In genomic region chr10:93465806-93466675, GRCh38 we compare ENCODE assay signal across 8 cellular contexts. TPM values are rescaled to one million over a fixed set of nuclear protein-coding genes. Genes with fewer than 3 reads are reported as not detected.
DNase-seq lines count a peak whose midpoint lies in the region; ATAC-seq and TF ChIP-seq lines count a peak whose summit lies in the region.

No MANE protein-coding gene starts in this region.

- H2AFZ ChIP-seq in GM23248 (no peak overlapping the region), fibroblast of lung (ENCODE audit: low read length) (no peak overlapping the region)

- DNase-seq in GM23248 (peak; percentile 99), RPMI7951 (ENCODE audit: low read depth) (peak; percentile 98), fibroblast of lung (ENCODE audit: low read depth in 2 of 2) (peak; percentile 93 to 95), osteocyte (ENCODE audit: extremely low spot score, unreplicated experiment) (peak; percentile 96), KBM-7 (no peak), T-helper 9 cell (no peak)
- no peak for DNase-seq in activated naive CD4-positive, alpha-beta T cell treated with anti-CD3 and anti-CD28 coated beads for 36 hours

- 1 to 4% methylated on average over 8 of the region's 8 CpGs for WGBS in GM23248 (ENCODE audit: low coverage in 1 of 2, low lambda C conversion rate in 2 of 2, missing lambda C conversion rate in 2 of 2), 2 experiments

- H3K4me1 ChIP-seq in GM23248 (ENCODE audit: insufficient read depth) (peaks cover 90% of the 10 kb centered on the region), fibroblast of lung (ENCODE audit: control insufficient read depth, extremely low read depth, insufficient read depth, low read length) (peaks cover 70% of the 10 kb centered on the region)

- H3K4me1 Mint-ChIP-seq in osteocyte (ENCODE audit: unreplicated experiment) = peaks cover 87% of the 10 kb centered on the region
- peaks cover 26% of the 10 kb centered on the region for H3K4me1 Mint-ChIP-seq in activated naive CD4-positive, alpha-beta T cell treated with anti-CD3 and anti-CD28 coated beads for 36 hours (ENCODE audit: low read depth)

- no peaks in the 10 kb centered on the region for H3K9me3 Mint-ChIP-seq in osteocyte (ENCODE audit: unreplicated experiment)
- no peaks in the 10 kb centered on the region for H3K9me3 Mint-ChIP-seq in activated naive CD4-positive, alpha-beta T cell treated with anti-CD3 and anti-CD28 coated beads for 36 hours

- intact Hi-C loops in activated naive CD4-positive, alpha-beta T cell treated with anti-CD3 and anti-CD28 coated beads for 36 hours (cut with micrococcal nuclease) = no loop called here

- peak overlapping the region; percentile 99 for H3K27ac Mint-ChIP-seq in osteocyte (ENCODE audit: unreplicated experiment)
- H3K27ac Mint-ChIP-seq in activated naive CD4-positive, alpha-beta T cell treated with anti-CD3 and anti-CD28 coated beads for 36 hours = no peak overlapping the region

- peaks cover 86% of the 10 kb centered on the region for H3F3A ChIP-seq in GM23248 (ENCODE audit: insufficient read depth)

- no peaks in the 10 kb centered on the region for H3K9me3 ChIP-seq in GM23248 (ENCODE audit: low read depth)
- H3K9me3 ChIP-seq in fibroblast of lung (ENCODE audit: control insufficient read depth, insufficient read depth, low read depth, low read length) = no peaks in the 10 kb centered on the region

- peak overlapping the region; percentile 68 for H3K4me2 ChIP-seq in GM23248 (ENCODE audit: unreplicated experiment)
- H3K4me2 ChIP-seq in fibroblast of lung (ENCODE audit: extremely low read depth, insufficient read depth, low read length) = peak overlapping the region; percentile 88

- peaks cover 78% of the 10 kb centered on the region for H3K79me2 ChIP-seq in GM23248 (ENCODE audit: insufficient read depth)
- peaks cover 75% of the 10 kb centered on the region for H3K79me2 ChIP-seq in fibroblast of lung (ENCODE audit: control insufficient read depth, insufficient read depth, low read length)

- peak overlapping the region; percentile 54 for H3K4me3 Mint-ChIP-seq in osteocyte (ENCODE audit: unreplicated experiment)
- no peak overlapping the region for H3K4me3 Mint-ChIP-seq in activated naive CD4-positive, alpha-beta T cell treated with anti-CD3 and anti-CD28 coated beads for 36 hours

- H3K4me3 ChIP-seq in GM23248 (peak overlapping the region; percentile 34), fibroblast of lung (replicated peaks in 1 of 4; ENCODE audit: control extremely low read depth in 1 of 4, insufficient read depth in 1 of 4, low read depth in 3 of 4, low read length in 4 of 4) (no peak overlapping the region)

- ATAC-seq in HG02852 (IDR thresholded peaks at IDR 0.05; ENCODE audit: unreplicated experiment) = no peak

- H3K36me3 ChIP-seq in GM23248 (ENCODE audit: low read depth) = 0 out of 2 replicates have a peak, but pooled peaks cover 7% of the 10 kb centered on the region
- H3K36me3 ChIP-seq in fibroblast of lung (ENCODE audit: control insufficient read depth, insufficient read depth, low read length) = peaks cover 4% of the 10 kb centered on the region

- H3K27me3 ChIP-seq in GM23248 (replicated peaks; ENCODE audit: insufficient read depth) (no peaks in the 10 kb centered on the region), fibroblast of lung (ENCODE audit: control insufficient read depth, insufficient read depth, low read length) (no peaks in the 10 kb centered on the region)

- H3K27ac ChIP-seq in GM23248 (peak overlapping the region; percentile 99), fibroblast of lung (ENCODE audit: insufficient read depth, low read length) (peak overlapping the region; percentile 96)

- no peaks in the 10 kb centered on the region for H3K9me2 ChIP-seq in GM23248 (ENCODE audit: insufficient read depth)

- H3K27me3 Mint-ChIP-seq in osteocyte (ENCODE audit: unreplicated experiment) = no peaks in the 10 kb centered on the region
- H3K27me3 Mint-ChIP-seq in activated naive CD4-positive, alpha-beta T cell treated with anti-CD3 and anti-CD28 coated beads for 36 hours (ENCODE audit: low read depth) = no peaks in the 10 kb centered on the region

- no peak for TF ChIP-seq CTCF in fibroblast of lung (conservative IDR thresholded peaks at IDR 0.05 in 1 of 2, IDR thresholded peaks at IDR 0.05 in 1 of 2; ENCODE audit: low read depth in 1 of 2, low read length in 2 of 2)
- no peak for TF ChIP-seq CTCF in osteocyte (IDR thresholded peaks at IDR 0.05)

- H4K20me1 ChIP-seq in GM23248 (ENCODE audit: insufficient read depth) (no peaks in the 10 kb centered on the region), fibroblast of lung (ENCODE audit: control insufficient read depth, extremely low read depth, insufficient read depth, low read length) (no peaks in the 10 kb centered on the region)

- in situ Hi-C loops in GM23248 (cut with MboI) (no loop called here), KBM-7 (cut with MboI; ENCODE audit: low pct_unique_long_range_greater_than_20kb, low sequenced_read_pairs) (no loop called here)

- peaks cover 21% of the 10 kb centered on the region for H3K36me3 Mint-ChIP-seq in osteocyte (ENCODE audit: unreplicated experiment)
- no peaks in the 10 kb centered on the region for H3K36me3 Mint-ChIP-seq in activated naive CD4-positive, alpha-beta T cell treated with anti-CD3 and anti-CD28 coated beads for 36 hours (ENCODE audit: low read depth)

- CTCF ChIA-PET in activated naive CD4-positive, alpha-beta T cell treated with anti-CD3 and anti-CD28 coated beads for 36 hours (lab: Charles Lee) = interaction anchor here (0.7 to 1.7 kb wide), 2 partner anchors 16 to 90 kb away, joined by 3 to 5 read pairs; partner anchors contain the start of gene MYOF

- peak overlapping the region; percentile 85 for H3K9ac ChIP-seq in GM23248
- H3K9ac ChIP-seq in fibroblast of lung (ENCODE audit: insufficient read depth, low read length) = peak overlapping the region; percentile 58

RNA-seq across cellular contexts. Expression of gene MYOF, which starts 16.1 kb away (rescaled TPM):
- total RNA-seq in GM23248 (2014; rRNA removed; shearing (Covaris generic)) = 256 and 261 TPM in 2 replicates
- polyA plus RNA-seq in GM23248 (2016; fragmentation: Nextera tagmentation; extraction: Ambion mirVana) (93.0 and 101 TPM in 2 replicates), fibroblast of lung (215 and 314 TPM in 2 replicates)
- total RNA-seq in RPMI7951 (2014; rRNA removed; shearing (Covaris generic)) = 46.2 and 57.1 TPM in 2 replicates
- total RNA-seq in fibroblast of lung (161 and 298 TPM in 2 replicates), osteocyte (470 and 517 TPM in 2 replicates)
- polyA plus RNA-seq in fibroblast of lung (2012) = 184 and 340 TPM in 2 replicates
- polyA minus RNA-seq in fibroblast of lung (ENCODE audit: low replicate concordance) = 121 and 188 TPM in 2 replicates
- 10 to 100 TPM; 10.4 to 10.5 TPM for total RNA-seq in activated naive CD4-positive, alpha-beta T cell treated with anti-CD3 and anti-CD28 coated beads for 36 hours

RNA-seq across cellular contexts. Expression of gene CEP55, which starts 30.4 kb away (rescaled TPM):
- total RNA-seq in GM23248 (2014; rRNA removed; shearing (Covaris generic)) = 21.5 and 32.4 TPM in 2 replicates
- polyA plus RNA-seq in GM23248 (2016; fragmentation: Nextera tagmentation; extraction: Ambion mirVana) (14.9 and 16.8 TPM in 2 replicates), fibroblast of lung (16.1 and 51.6 TPM in 2 replicates)
- 102 and 132 TPM in 2 replicates for total RNA-seq in RPMI7951 (2014; rRNA removed; shearing (Covaris generic))
- total RNA-seq in fibroblast of lung (2.1 and 19.0 TPM in 2 replicates), osteocyte (8.6 and 9.5 TPM in 2 replicates)
- polyA plus RNA-seq in fibroblast of lung (2012) = 10.1 and 35.8 TPM in 2 replicates
- 2.0 and 2.1 TPM in 2 replicates for polyA minus RNA-seq in fibroblast of lung (ENCODE audit: low replicate concordance)
- 10 to 100 TPM; 64.4 to 68.2 TPM for total RNA-seq in activated naive CD4-positive, alpha-beta T cell treated with anti-CD3 and anti-CD28 coated beads for 36 hours

Comparison
In these comparisons a context has a peak if more than half of its experiments do, and no peak if none do; other contexts are left out.
1. DNase-seq: peak in GM23248 (single experiment), RPMI7951 (single experiment), fibroblast of lung (2 of 2) and osteocyte (single experiment); none in KBM-7 (single experiment), activated naive CD4-positive, alpha-beta T cell treated with anti-CD3 and anti-CD28 coated beads for 36 hours (single experiment) and T-helper 9 cell (single experiment).